Comparison of ENCODE assay signal across 21 cellular contexts in the genomic region with DNA sequence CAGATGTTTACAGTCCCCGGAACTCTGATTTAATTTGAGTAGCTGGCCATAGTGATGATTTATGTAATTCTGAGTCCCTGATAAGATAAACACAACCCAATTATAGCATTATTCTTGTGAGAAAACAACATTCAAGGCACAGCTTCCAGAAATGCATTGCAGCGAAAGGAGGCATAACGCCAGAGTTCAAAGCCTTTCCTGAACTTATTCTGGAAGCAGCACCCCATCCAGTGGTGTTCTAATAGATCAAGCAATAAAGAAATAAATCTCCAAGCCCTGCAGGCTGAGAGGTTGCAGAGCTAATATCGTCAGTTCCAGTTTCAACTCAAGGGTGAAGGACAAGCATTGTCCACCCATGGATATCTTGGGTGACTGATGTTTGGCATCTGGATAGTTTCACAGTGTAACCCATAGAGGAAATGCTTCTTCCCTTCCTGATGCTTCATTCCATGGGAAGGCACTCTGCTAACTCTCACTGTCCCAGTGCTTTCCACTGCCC. TPM values are rescaled to one million over a fixed set of nuclear protein-coding genes. Genes with fewer than 3 reads are reported as not detected.
DNase-seq lines count a peak whose midpoint lies in the region; ATAC-seq, FAIRE-seq and TF ChIP-seq lines count a peak whose summit lies in the region.
"Had no signal": no experiment of that assay in that cellular context is flagged by ENCODE, and none has a peak within 500 bp of the region (broad histone marks: within the 10 kb centered on the region; RNA-seq: fewer than 3 reads in every experiment).

No MANE protein-coding gene starts in this region.

- no peak overlapping the region for H3K27ac Mint-ChIP-seq in stimulated activated memory B cell treated with anti-CD40 and anti-IgM and Interleukin-4, amounts not matched to agents 10 μg/mL and 1 μg/mL and 100 μg/mL, for 72 hours
- H3K27ac Mint-ChIP-seq: activated CD4-positive, alpha-beta memory T cell treated with anti-CD3 and anti-CD28 coated beads, Interleukin-2, amount 10 ng/mL, durations not matched to agents 7 days and 5 days; activated naive CD8-positive, alpha-beta T cell treated with anti-CD3 and anti-CD28 coated beads, Interleukin-2, amount 50 U/mL, for 24 hours; activated T-cell treated with anti-CD3 and anti-CD28 coated beads, Interleukin-2, amount 50 U/mL, for 72 hours; CD8-positive, alpha-beta memory T cell had no signal

- no peak overlapping the region for H2AFZ ChIP-seq in HepG2 (ENCODE audit: low read length)

- no peak overlapping the region for H3K4me3 Mint-ChIP-seq in stimulated activated memory B cell treated with anti-CD40 and anti-IgM and Interleukin-4, amounts not matched to agents 10 μg/mL and 1 μg/mL and 100 μg/mL, for 72 hours
- H3K4me3 Mint-ChIP-seq: activated CD4-positive, alpha-beta memory T cell treated with anti-CD3 and anti-CD28 coated beads, Interleukin-2, amount 10 ng/mL, durations not matched to agents 7 days and 5 days; activated naive CD8-positive, alpha-beta T cell treated with anti-CD3 and anti-CD28 coated beads, Interleukin-2, amount 50 U/mL, for 24 hours; activated T-cell treated with anti-CD3 and anti-CD28 coated beads, Interleukin-2, amount 50 U/mL, for 72 hours; CD8-positive, alpha-beta memory T cell had no signal

- H3K9me3 Mint-ChIP-seq in stimulated activated memory B cell treated with anti-CD40 and anti-IgM and Interleukin-4, amounts not matched to agents 10 μg/mL and 1 μg/mL and 100 μg/mL, for 72 hours = peaks cover 5% of the 10 kb centered on the region

- TF ChIP-seq POLR2A in HepG2 (IDR thresholded peaks at IDR 0.05; ENCODE audit: insufficient read depth in 1 of 2, low read depth in 2 of 2, low read length in 2 of 2) (no peak), right lobe of liver (IDR thresholded peaks at IDR 0.05) (no peak)

- ATAC-seq in HepG2 = no peak
- ATAC-seq in right lobe of liver = peak; percentile 71 to 83 (median 78)
- no peak for ATAC-seq in GM19463 (IDR thresholded peaks at IDR 0.05; ENCODE audit: unreplicated experiment)
- no peak for ATAC-seq in GM18517 (IDR thresholded peaks at IDR 0.05; ENCODE audit: unreplicated experiment)
- no peak for ATAC-seq in stimulated activated memory B cell treated with anti-CD40 and anti-IgM and Interleukin-4, amounts not matched to agents 10 μg/mL and 1 μg/mL and 100 μg/mL, for 72 hours
- ATAC-seq: activated naive CD8-positive, alpha-beta T cell treated with anti-CD3 and anti-CD28 coated beads, Interleukin-2, amount 50 U/mL, for 24 hours; activated T-cell treated with anti-CD3 and anti-CD28 coated beads, Interleukin-2, amount 50 U/mL, for 72 hours; PC-3 had no signal

- H3K4me1 Mint-ChIP-seq in stimulated activated memory B cell treated with anti-CD40 and anti-IgM and Interleukin-4, amounts not matched to agents 10 μg/mL and 1 μg/mL and 100 μg/mL, for 72 hours = no peaks in the 10 kb centered on the region
- H3K4me1 Mint-ChIP-seq: activated CD4-positive, alpha-beta memory T cell treated with anti-CD3 and anti-CD28 coated beads, Interleukin-2, amount 10 ng/mL, durations not matched to agents 7 days and 5 days; activated naive CD8-positive, alpha-beta T cell treated with anti-CD3 and anti-CD28 coated beads, Interleukin-2, amount 50 U/mL, for 24 hours; CD8-positive, alpha-beta memory T cell had no signal

- POLR2A ChIA-PET in HepG2 (lab: Yijun Ruan, JAX) = no interaction called here

- H3K27ac ChIP-seq in liver (ENCODE audit: low read depth in 1 of 2, low read length in 2 of 2) (peak overlapping the region in 1 of 2 donors; percentile 25), HepG2 (ENCODE audit: extremely low read length, insufficient read depth, low read length) (no peak overlapping the region), right lobe of liver (peak overlapping the region in 1 of 3 donors; percentile 10)
- H3K27ac ChIP-seq: sigmoid colon had no signal

- H3K9ac ChIP-seq in liver (ENCODE audit: low read depth in 1 of 2, low read length in 2 of 2) (no peak overlapping the region), HepG2 (ENCODE audit: insufficient read depth, low read depth, low read length) (no peak overlapping the region)

- H3K79me2 ChIP-seq in HepG2 (ENCODE audit: insufficient read depth, low read length) = peaks cover 67% of the 10 kb centered on the region

- no TSS peak for BruUV-seq in HepG2 (replicated peaks; lab: Mats Ljungman, UMichigan)

- peaks cover 21% of the 10 kb centered on the region for H4K20me1 ChIP-seq in HepG2 (ENCODE audit: insufficient read depth, low read length)

- H3K36me3 ChIP-seq in liver (ENCODE audit: control insufficient read depth in 4 of 4, insufficient read depth in 3 of 4, low read depth in 1 of 4, low read length in 3 of 4) = no peaks in the 10 kb centered on the region
- H3K36me3 ChIP-seq in HepG2 (replicated peaks in 1 of 2; ENCODE audit: control insufficient read depth in 1 of 2, insufficient read depth in 2 of 2, low read length in 2 of 2) = peaks cover 0 to 2% of the 10 kb centered on the region in 2 experiments; a peak in 1 of 5 replicates
- no peaks in the 10 kb centered on the region for H3K36me3 ChIP-seq in right lobe of liver
- H3K36me3 ChIP-seq: MG63, sigmoid colon had no signal

- CTCF ChIA-PET in HepG2 (lab: Yijun Ruan, JAX; ENCODE audit: low intra/inter-chr PET ratio, low total read pairs) = no interaction called here

- TF ChIP-seq EP300 in HepG2 (IDR thresholded peaks at IDR 0.05; ENCODE audit: low read depth in 2 of 2, low read length in 2 of 2) = no peak
- no peak for TF ChIP-seq EP300 in HepG2 (CRISPR knock-in tag; IDR thresholded peaks at IDR 0.05; ENCODE audit: borderline replicate concordance)

- in situ Hi-C loops in HepG2 (cut with HindIII; ENCODE audit: extremely low pct_ligation_motif_present, low pct_unique_long_range_greater_than_20kb) = no loop called here

- no peaks in the 10 kb centered on the region for H3K27me3 Mint-ChIP-seq in stimulated activated memory B cell treated with anti-CD40 and anti-IgM and Interleukin-4, amounts not matched to agents 10 μg/mL and 1 μg/mL and 100 μg/mL, for 72 hours
- H3K27me3 Mint-ChIP-seq: activated CD4-positive, alpha-beta memory T cell treated with anti-CD3 and anti-CD28 coated beads, Interleukin-2, amount 10 ng/mL, durations not matched to agents 7 days and 5 days; activated naive CD8-positive, alpha-beta T cell treated with anti-CD3 and anti-CD28 coated beads, Interleukin-2, amount 50 U/mL, for 24 hours; CD8-positive, alpha-beta memory T cell had no signal

- no peaks in the 10 kb centered on the region for H3K27me3 ChIP-seq in liver (ENCODE audit: control insufficient read depth in 4 of 4, insufficient read depth in 4 of 4, low read length in 3 of 4)
- H3K27me3 ChIP-seq in HepG2 (ENCODE audit: control insufficient read depth in 1 of 2, insufficient read depth in 2 of 2, low read length in 2 of 2) = no peaks in the 10 kb centered on the region
- H3K27me3 ChIP-seq in right lobe of liver = no peaks in the 10 kb centered on the region
- H3K27me3 ChIP-seq: MG63 had no signal

- no peaks in the 10 kb centered on the region for H3K9me3 ChIP-seq in liver (ENCODE audit: control insufficient read depth in 4 of 4, low read length in 3 of 4)
- H3K9me3 ChIP-seq in HepG2 (ENCODE audit: low read length) = no peaks in the 10 kb centered on the region
- H3K9me3 ChIP-seq in right lobe of liver = no peaks in the 10 kb centered on the region
- H3K9me3 ChIP-seq: MG63, sigmoid colon had no signal

- H3K4me1 ChIP-seq in liver (ENCODE audit: control insufficient read depth in 4 of 4, insufficient read depth in 4 of 4, low read length in 3 of 4) (peaks cover 17 to 46% (median 35%) of the 10 kb centered on the region in 4 donors), HepG2 (ENCODE audit: insufficient read depth, low read length) (peaks cover 42% of the 10 kb centered on the region), right lobe of liver (peaks cover 0 to 41% (median 19%) of the 10 kb centered on the region in 4 donors)

- TF ChIP-seq RAD21 in liver (IDR thresholded peaks at IDR 0.05) (peak; percentile 81 to 82), HepG2 (CRISPR knock-in tag; IDR thresholded peaks at IDR 0.05) (no peak)

- no peak for FAIRE-seq in HepG2 (lab: Jason Lieb, UNC)
- FAIRE-seq: A204.1 had no signal

- WGBS in liver = 23% methylated on average over 4 of the region's 4 CpGs
- 88% methylated on average over 3 of the region's 4 CpGs for WGBS in HepG2 (ENCODE audit: low lambda C conversion rate)
- 27% methylated on average over 4 of the region's 4 CpGs for WGBS in right lobe of liver (ENCODE audit: insufficient coverage, low coverage, low lambda C conversion rate, missing lambda C conversion rate)

- intact Hi-C loops in HepG2 (cut with micrococcal nuclease; ENCODE audit: unreplicated experiment) (no loop called here), right lobe of liver (cut with DNase I) (no loop called here)

- H3K4me3 ChIP-seq in liver (ENCODE audit: low read depth in 1 of 3, low read length in 3 of 3) = no peak overlapping the region
- H3K4me3 ChIP-seq in HepG2 (replicated peaks in 1 of 3; ENCODE audit: insufficient read depth in 1 of 3, low read depth in 2 of 3, low read length in 3 of 3) = no peak overlapping the region
- H3K4me3 ChIP-seq in fibroblast of mammary gland (ENCODE audit: control insufficient read depth, low read depth, low read length) = no peak overlapping the region
- no peak overlapping the region for H3K4me3 ChIP-seq in right lobe of liver
- H3K4me3 ChIP-seq: lung, MG63, sigmoid colon had no signal

- H3K36me3 Mint-ChIP-seq in stimulated activated memory B cell treated with anti-CD40 and anti-IgM and Interleukin-4, amounts not matched to agents 10 μg/mL and 1 μg/mL and 100 μg/mL, for 72 hours = no peaks in the 10 kb centered on the region

- TF ChIP-seq CTCF in liver (IDR thresholded peaks at IDR 0.05; ENCODE audit: low read depth, low read length, missing input control) (peak; percentile 17), HepG2 (CRISPR knock-in tag; IDR thresholded peaks at IDR 0.05) (no peak), fibroblast of mammary gland (conservative IDR thresholded peaks at IDR 0.05; ENCODE audit: control insufficient read depth, insufficient read depth, low read depth, low read length) (peak; percentile 18), right lobe of liver (IDR thresholded peaks at IDR 0.05) (peak; percentile 9 to 38 (median 29))

- H3K4me2 ChIP-seq in HepG2 (ENCODE audit: low read depth, low read length) = no peak overlapping the region

- DNase-seq in HepG2 (ENCODE audit: low spot score) = no peak
- peak; percentile 55 for DNase-seq in fibroblast of mammary gland (ENCODE audit: low read depth)
- DNase-seq in right lobe of liver = peak in 1 of 3 donors; percentile 59
- DNase-seq in effector CD8-positive, alpha-beta T cell (lab: John Stamatoyannopoulos, UW) = no peak
- DNase-seq: activated CD4-positive, alpha-beta memory T cell treated with anti-CD3 and anti-CD28 coated beads, Interleukin-2, amount 10 ng/mL, durations not matched to agents 7 days and 5 days; activated naive CD8-positive, alpha-beta T cell treated with anti-CD3 and anti-CD28 coated beads, Interleukin-2, amount 50 U/mL, for 24 hours; activated T-cell treated with anti-CD3 and anti-CD28 coated beads, Interleukin-2, amount 50 U/mL, for 72 hours; CD8-positive, alpha-beta memory T cell; cortex of kidney; H7; MG63; NCI-H2029; NCI-H510A; PC-3; sigmoid colon had no signal

RNA-seq across cellular contexts. Expression of a gene that starts 18.8 kb away (rescaled TPM):
- total RNA-seq in liver = 10 to 100 TPM; 38.1 to 49.5 TPM
- polyA plus RNA-seq in liver = 10 to 100 TPM; 14.2 to 14.8 TPM
- 14.6 and 18.6 TPM in 2 replicates for total RNA-seq in HepG2 (2016; rRNA removed; fragmentation: Illumina TruSeq; extraction: Trizol)
- 2.2 TPM in 2 replicates for total RNA-seq in HepG2 (2016; cell fraction: cytosol; rRNA removed; fragmentation: Illumina TruSeq; extraction: Trizol; ENCODE audit: low read depth)
- total RNA-seq in HepG2 (2016; cell fraction: insoluble cytoplasmic fraction; rRNA removed; fragmentation: Illumina TruSeq; extraction: Trizol) = 13.2 and 17.8 TPM in 2 replicates
- 6.8 and 7.7 TPM in 2 replicates for total RNA-seq in HepG2 (2016; cell fraction: membrane; rRNA removed; fragmentation: Illumina TruSeq; extraction: Trizol)
- total RNA-seq in HepG2 (2016; cell fraction: nucleus; rRNA removed; fragmentation: Illumina TruSeq; extraction: Trizol) = 26.3 and 30.4 TPM in 2 replicates
- polyA plus RNA-seq in HepG2 (2011; rRNA removed) = 27.6 and 36.1 TPM in 2 replicates
- 26.1 and 29.9 TPM in 2 replicates for polyA plus RNA-seq in HepG2 (2011; cell fraction: cytosol; rRNA removed)
- polyA plus RNA-seq in HepG2 (2011; cell fraction: nucleus; rRNA removed) = 12.8 and 13.4 TPM in 2 replicates
- polyA plus RNA-seq in HepG2 (2012) = 71.4 and 72.2 TPM in 2 replicates
- polyA plus RNA-seq in HepG2 (2016; cell fraction: cytosol; fragmentation: Illumina TruSeq; extraction: Trizol; ENCODE audit: low read depth) = 1.3 TPM in 2 replicates
- 12.0 and 12.8 TPM in 2 replicates for polyA plus RNA-seq in HepG2 (2016; cell fraction: insoluble cytoplasmic fraction; fragmentation: Illumina TruSeq; extraction: Trizol; ENCODE audit: low read depth)
- 3.5 and 4.5 TPM in 2 replicates for polyA plus RNA-seq in HepG2 (2016; cell fraction: membrane; fragmentation: Illumina TruSeq; extraction: Trizol; ENCODE audit: low read depth)
- polyA plus RNA-seq in HepG2 (2016; cell fraction: nucleus; fragmentation: Illumina TruSeq; extraction: Trizol; ENCODE audit: insufficient read depth, low read depth) = 23.8 and 24.4 TPM in 2 replicates
- 0.23 and 58.1 TPM in 2 replicates for polyA minus RNA-seq in HepG2 (2011; rRNA and poly(A)+ RNA removed; ENCODE audit: low replicate concordance)
- 47.6 and 51.6 TPM in 2 replicates for polyA minus RNA-seq in HepG2 (2011; cell fraction: cytosol; rRNA and poly(A)+ RNA removed)
- polyA minus RNA-seq in HepG2 (2011; cell fraction: nucleus; rRNA and poly(A)+ RNA removed) = 50.2 and 52.5 TPM in 2 replicates
- total RNA-seq in right lobe of liver = 10 to 100 TPM; 32.3 to 46.8 (median 35.8) TPM
- total RNA-seq: activated CD4-positive, alpha-beta memory T cell treated with anti-CD3 and anti-CD28 coated beads, Interleukin-2, amount 10 ng/mL, durations not matched to agents 7 days and 5 days; CD8-positive, alpha-beta memory T cell had no signal

Comparison
In these comparisons a context has a peak if more than half of its experiments do, and no peak if none do; other contexts are left out.
1. ATAC-seq: peak in right lobe of liver (4 of 4); none in HepG2 (single experiment), GM19463 (single experiment), GM18517 (single experiment) and stimulated activated memory B cell treated with anti-CD40 and anti-IgM and Interleukin-4, amounts not matched to agents 10 μg/mL and 1 μg/mL and 100 μg/mL, for 72 hours (single experiment).